Comparison of ENCODE assay signal across 19 cellular contexts in genomic region chr13:34611678-34612077, GRCh38.
"Had no signal": no experiment of that assay in that cellular context is flagged by ENCODE, and none has a peak within 500 bp of the region (broad histone marks: within the 10 kb centered on the region; RNA-seq: fewer than 3 reads in every experiment).

No MANE protein-coding gene starts in this region.

- H3K9me3 ChIP-seq: left ventricle myocardium inferior, tibial nerve, vagina had no signal

- H3K27me3 Mint-ChIP-seq: activated naive CD8-positive, alpha-beta T cell treated with anti-CD3 and anti-CD28 coated beads, Interleukin-2, amount 50 U/mL, for 24 hours; central memory CD8-positive, alpha-beta T cell; memory B cell had no signal

- H3K36me3 Mint-ChIP-seq: memory B cell, WTC11 had no signal

- H3K9me3 Mint-ChIP-seq: endodermal cell had no signal

- H3K4me3 ChIP-seq: left ventricle myocardium inferior, tibial nerve, vagina had no signal

- DNase-seq: activated CD4-positive, alpha-beta T cell treated with anti-CD3 and anti-CD28 coated beads for 48 hours; activated CD8-positive, alpha-beta memory T cell treated with anti-CD3 and anti-CD28 coated beads, Interleukin-2, amount 50 U/mL, for 48 hours; activated CD8-positive, alpha-beta T cell treated with anti-CD3 and anti-CD28 coated beads, Interleukin-2, amount 10 ng/mL, durations not matched to agents 7 days and 5 days; activated naive CD4-positive, alpha-beta T cell; activated naive CD8-positive, alpha-beta T cell treated with anti-CD3 and anti-CD28 coated beads, Interleukin-2, amount 50 U/mL, for 24 hours; dermis blood vessel endothelial cell; endodermal cell; erythroblast; glutamatergic neuron; left ventricle myocardium inferior; right cardiac atrium; small intestine had no signal

- H3K36me3 ChIP-seq: left ventricle myocardium inferior, tibial nerve, vagina had no signal

- H3K27ac ChIP-seq: left ventricle myocardium inferior, tibial nerve, vagina had no signal

- H3K27me3 ChIP-seq: tibial nerve, vagina had no signal

- H3K4me1 Mint-ChIP-seq: activated naive CD8-positive, alpha-beta T cell treated with anti-CD3 and anti-CD28 coated beads, Interleukin-2, amount 50 U/mL, for 24 hours; central memory CD8-positive, alpha-beta T cell; memory B cell had no signal

- H3K4me3 Mint-ChIP-seq: activated CD8-positive, alpha-beta T cell treated with anti-CD3 and anti-CD28 coated beads, Interleukin-2, amount 10 ng/mL, durations not matched to agents 7 days and 5 days; activated naive CD8-positive, alpha-beta T cell treated with anti-CD3 and anti-CD28 coated beads, Interleukin-2, amount 50 U/mL, for 24 hours; activated T-helper 1 cell treated with anti-CD3 and anti-CD28 coated beads, Interleukin-12 subunit alpha, Interleukin-12 subunit beta, Interleukin-2, Interleukin-4 antibody, amounts not matched to agents 30 ng/mL and 10 ng/mL and 1 ng/mL, durations not matched to agents 14 hours and 24 hours and 36 hours; central memory CD8-positive, alpha-beta T cell; endodermal cell; memory B cell; T-helper 1 cell treated with Interleukin-12 subunit alpha and Interleukin-12 subunit beta and Interleukin-4 antibody, amounts not matched to agents 30 μg/mL and 1 μg/mL, for 36 hours; WTC11 had no signal

- H3K4me1 ChIP-seq: left ventricle myocardium inferior, tibial nerve, vagina had no signal

- H3K27ac Mint-ChIP-seq: activated CD8-positive, alpha-beta T cell treated with anti-CD3 and anti-CD28 coated beads, Interleukin-2, amount 10 ng/mL, durations not matched to agents 7 days and 5 days; activated naive CD8-positive, alpha-beta T cell treated with anti-CD3 and anti-CD28 coated beads, Interleukin-2, amount 50 U/mL, for 24 hours; activated T-helper 1 cell treated with anti-CD3 and anti-CD28 coated beads, Interleukin-12 subunit alpha, Interleukin-12 subunit beta, Interleukin-2, Interleukin-4 antibody, amounts not matched to agents 30 ng/mL and 10 ng/mL and 1 ng/mL, durations not matched to agents 14 hours and 24 hours and 36 hours; endodermal cell; memory B cell; T-helper 1 cell treated with Interleukin-12 subunit alpha and Interleukin-12 subunit beta and Interleukin-4 antibody, amounts not matched to agents 30 μg/mL and 1 μg/mL, for 36 hours; WTC11 had no signal
